In the genomic region with DNA sequence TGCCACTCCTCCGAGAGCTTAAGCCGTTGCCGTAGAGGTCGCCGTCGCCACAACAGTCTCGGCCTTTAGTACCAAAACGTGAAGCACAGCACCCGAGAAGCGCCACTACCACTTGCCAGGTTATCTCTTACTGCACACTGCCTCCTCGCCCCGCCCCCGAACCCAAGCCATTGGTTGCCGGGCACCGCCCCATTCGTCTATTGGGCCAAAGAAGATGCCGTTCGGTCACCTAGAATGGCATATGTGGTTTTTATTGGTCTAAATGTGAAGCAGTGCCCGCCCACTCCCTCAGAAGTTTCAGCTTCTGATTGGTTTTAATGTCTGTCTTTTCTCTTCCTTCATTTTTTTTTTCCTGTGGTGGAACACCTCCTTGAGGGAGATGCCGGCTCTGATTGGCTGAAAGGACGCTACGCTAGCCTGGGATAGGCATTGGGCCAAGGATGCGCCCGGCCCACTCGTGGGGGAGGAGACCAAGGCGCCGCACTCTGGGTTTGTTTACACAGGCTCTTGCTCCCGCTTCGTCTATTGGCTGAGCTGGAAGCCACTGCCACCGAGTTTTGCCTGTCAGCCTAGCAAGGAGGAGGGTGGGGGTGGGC, we compare ENCODE assay signal across 8 cellular contexts. TPM values are rescaled to one million over a fixed set of nuclear protein-coding genes. Genes with fewer than 3 reads are reported as not detected.
DNase-seq lines count a peak whose midpoint lies in the region; ATAC-seq and TF ChIP-seq lines count a peak whose summit lies in the region.

A gene with protein sequence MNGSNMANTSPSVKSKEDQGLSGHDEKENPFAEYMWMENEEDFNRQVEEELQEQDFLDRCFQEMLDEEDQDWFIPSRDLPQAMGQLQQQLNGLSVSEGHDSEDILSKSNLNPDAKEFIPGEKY (minus strand): TSS at position 139 of the 596 bp plus-strand sequence. CDS start 24,514 bp downstream, outside the sequence.

- H3K27me3 Mint-ChIP-seq in activated CD8-positive, alpha-beta T cell treated with anti-CD3 and anti-CD28 coated beads for 36 hours, result no peaks in the 10 kb centered on the region

- 0 to 1% methylated on average over 30 of the region's 30 CpGs for WGBS in lower leg skin, 2 donors

- intact Hi-C loops in activated CD8-positive, alpha-beta T cell treated with anti-CD3 and anti-CD28 coated beads for 36 hours (cut with micrococcal nuclease), result loop anchor here (5.0 kb wide), 1 partner anchor 50 kb away; no protein-coding TSS in a partner anchor
- intact Hi-C loops in lower leg skin (cut with DNase I; ENCODE audit: low total_unique reads), result no loop called here

- H3K36me3 Mint-ChIP-seq in activated CD8-positive, alpha-beta T cell treated with anti-CD3 and anti-CD28 coated beads for 36 hours (ENCODE audit: low read depth), result no peaks in the 10 kb centered on the region

- H3K4me3 ChIP-seq in lower leg skin (ENCODE audit: low read depth, poor library complexity, severe bottlenecking), result peak within 1 kb of the TSS; percentile 47

- DNase-seq in NCI-H774 (lab: John Stamatoyannopoulos, UW), result peak; percentile 98
- DNase-seq in activated CD8-positive, alpha-beta T cell treated with anti-CD3 and anti-CD28 coated beads for 36 hours, result peak; percentile 100
- DNase-seq in ecto neural progenitor cell (ENCODE audit: low spot score), result peak; percentile 99
- DNase-seq in lower leg skin (ENCODE audit: low spot score in 2 of 2), result peak; percentile 99 to 100
- peak; percentile 95 to 98 for DNase-seq in stimulated activated CD4-positive, alpha-beta T cell treated with anti-CD3 and anti-CD28 coated beads, Interleukin-4, amount 100 ng/mL, for 4 hours

- TF ChIP-seq CTCF in C4-2B (conservative IDR thresholded peaks at IDR 0.05), result no peak
- no peak for TF ChIP-seq CTCF in activated CD8-positive, alpha-beta T cell treated with anti-CD3 and anti-CD28 coated beads for 36 hours (IDR thresholded peaks at IDR 0.05)
- TF ChIP-seq CTCF in lower leg skin (IDR thresholded peaks at IDR 0.05), result no peak

- H3K27ac ChIP-seq in C4-2B, result peak within 1 kb of the TSS; percentile 91

- H3K9me3 Mint-ChIP-seq in activated CD8-positive, alpha-beta T cell treated with anti-CD3 and anti-CD28 coated beads for 36 hours, result no peaks in the 10 kb centered on the region

- peak within 1 kb of the TSS; percentile 88 for H3K27ac Mint-ChIP-seq in activated CD8-positive, alpha-beta T cell treated with anti-CD3 and anti-CD28 coated beads for 36 hours

- peaks cover 16% of the 10 kb centered on the region for H3K4me1 Mint-ChIP-seq in activated CD8-positive, alpha-beta T cell treated with anti-CD3 and anti-CD28 coated beads for 36 hours (ENCODE audit: low read depth)

- TF ChIP-seq POLR2A in lower leg skin (IDR thresholded peaks at IDR 0.05), result no peak

- peak within 1 kb of the TSS; percentile 98 for H3K4me3 Mint-ChIP-seq in activated CD8-positive, alpha-beta T cell treated with anti-CD3 and anti-CD28 coated beads for 36 hours

- POLR2A ChIA-PET in activated CD8-positive, alpha-beta T cell treated with anti-CD3 and anti-CD28 coated beads for 36 hours (lab: Charles Lee), result interaction anchor here (0.6 to 2.1 kb wide), 5 partner anchors 9 to 158 kb away, joined by 3 to 7 read pairs (median 3); a partner anchor contains a TSS

- ATAC-seq in GM19395 (IDR thresholded peaks at IDR 0.05; ENCODE audit: unreplicated experiment) (peak; percentile 96), HG03558 (IDR thresholded peaks at IDR 0.05; ENCODE audit: extremely low read depth, unreplicated experiment) (peak; percentile 89)
- peak; percentile 95 for ATAC-seq in activated CD8-positive, alpha-beta T cell treated with anti-CD3 and anti-CD28 coated beads for 36 hours

- CTCF ChIA-PET in activated CD8-positive, alpha-beta T cell treated with anti-CD3 and anti-CD28 coated beads for 36 hours (lab: Charles Lee), result interaction anchor here (0.7 to 1.4 kb wide), 9 partner anchors 9 to 283 kb away, joined by 3 to 5 read pairs (median 3); no protein-coding TSS in a partner anchor

RNA-seq across cellular contexts. Expression of the gene that starts here (rescaled TPM):
- 1 to 10 TPM; 3.1 to 3.4 TPM for total RNA-seq in activated CD8-positive, alpha-beta T cell treated with anti-CD3 and anti-CD28 coated beads for 36 hours
- 10 to 100 TPM; 20.1 to 29.8 (median 23.1) TPM for total RNA-seq in lower leg skin

Comparison
In these comparisons a context has a peak if more than half of its experiments do, and no peak if none do; other contexts are left out.
1. Peak in every context shown above with its lines: DNase-seq, ATAC-seq, H3K4me3 ChIP-seq and H3K27ac ChIP-seq.
2. RNA of the gene that starts here (total RNA-seq): 20.1 to 29.8 TPM in lower leg skin; 3.1 to 3.4 TPM in activated CD8-positive, alpha-beta T cell treated with anti-CD3 and anti-CD28 coated beads for 36 hours; every median in the first group is over 4 times any median in the second.